Comparison of ENCODE assay signal across 19 cellular contexts in genomic region chr1:12006167-12006921, GRCh38. TPM values are rescaled to one million over a fixed set of nuclear protein-coding genes. Genes with fewer than 3 reads are reported as not detected.
DNase-seq lines count a peak whose midpoint lies in the region; ATAC-seq, FAIRE-seq and TF ChIP-seq lines count a peak whose summit lies in the region.
"Had no signal": no experiment of that assay in that cellular context is flagged by ENCODE, and none has a peak within 500 bp of the region (broad histone marks: within the 10 kb centered on the region; RNA-seq: fewer than 3 reads in every experiment).

No MANE protein-coding gene starts in this region.

- no TSS peak for BruUV-seq in HepG2 (replicated peaks; lab: Mats Ljungman, UMichigan)

- TF ChIP-seq CTCF in HepG2 (CRISPR knock-in tag; IDR thresholded peaks at IDR 0.05) (no peak), right lobe of liver (IDR thresholded peaks at IDR 0.05) (no peak), neural progenitor cell (IDR thresholded peaks at IDR 0.05) (no peak)

- in situ Hi-C loops in HepG2 (cut with HindIII; ENCODE audit: extremely low pct_ligation_motif_present, low pct_unique_long_range_greater_than_20kb), result no loop called here

- H3K4me2 ChIP-seq in HepG2 (ENCODE audit: low read depth, low read length) (no peak overlapping the region), neural progenitor cell (no peak overlapping the region)
- H3K4me2 ChIP-seq: A549 had no signal

- H3K27me3 Mint-ChIP-seq in activated T-helper 2 cell treated with anti-CD3 and anti-CD28 coated beads, Interferon-gamma antibody, Interleukin-2, Interleukin-4, amounts not matched to agents 10 μg/mL and 5 μg/mL and 100 μg/mL, durations not matched to agents 14 hours and 24 hours and 36 hours (ENCODE audit: low read depth), result no peaks in the 10 kb centered on the region
- peaks cover 3% of the 10 kb centered on the region for H3K27me3 Mint-ChIP-seq in neural progenitor cell (ENCODE audit: insufficient read depth, low read depth)

- intact Hi-C loops in HepG2 (cut with micrococcal nuclease; ENCODE audit: unreplicated experiment) (no loop called here), right lobe of liver (cut with DNase I) (no loop called here)
- intact Hi-C loops in activated T-helper 2 cell treated with anti-CD3 and anti-CD28 coated beads, Interferon-gamma antibody, Interleukin-2, Interleukin-4, amounts not matched to agents 10 μg/mL and 5 μg/mL and 100 μg/mL, durations not matched to agents 14 hours and 24 hours and 36 hours (cut with micrococcal nuclease), result no loop called here

- no peak for DNase-seq in HepG2 (ENCODE audit: low spot score)
- no peak for DNase-seq in right lobe of liver
- no peak for DNase-seq in activated T-helper 2 cell treated with anti-CD3 and anti-CD28 coated beads, Interferon-gamma antibody, Interleukin-2, Interleukin-4, amounts not matched to agents 10 μg/mL and 5 μg/mL and 100 μg/mL, durations not matched to agents 14 hours and 24 hours and 36 hours (ENCODE audit: low spot score)
- no peak for DNase-seq in neural progenitor cell (ENCODE audit: low spot score)
- no peak for DNase-seq in stimulated activated CD4-positive, alpha-beta T cell treated with anti-CD3 and anti-CD28 coated beads, Interleukin-2, amount 100 ng/mL, for 24 hours
- DNase-seq in OCI-M2 (lab: John Stamatoyannopoulos, UW; ENCODE audit: unreplicated experiment), result no peak
- DNase-seq in NOMO-1 treated with DMSO at 0.1 percent for 48 hours (lab: John Stamatoyannopoulos, UW; ENCODE audit: unreplicated experiment), result no peak
- DNase-seq: DMS53, HCEC 1CT, KG1, NCI-H1092, NCI-H226, NCI-H526 had no signal

- H3K36me3 Mint-ChIP-seq in activated T-helper 2 cell treated with anti-CD3 and anti-CD28 coated beads, Interferon-gamma antibody, Interleukin-2, Interleukin-4, amounts not matched to agents 10 μg/mL and 5 μg/mL and 100 μg/mL, durations not matched to agents 14 hours and 24 hours and 36 hours (ENCODE audit: low read depth), result peaks cover 96% of the 10 kb centered on the region
- H3K36me3 Mint-ChIP-seq in neural progenitor cell, result peaks cover 52% of the 10 kb centered on the region

- H3K79me2 ChIP-seq in HepG2 (ENCODE audit: insufficient read depth, low read length) (no peaks in the 10 kb centered on the region), neural progenitor cell (ENCODE audit: low read depth) (no peaks in the 10 kb centered on the region)

- H3K36me3 ChIP-seq in HepG2 (replicated peaks in 1 of 2; ENCODE audit: control insufficient read depth in 1 of 2, insufficient read depth in 2 of 2, low read length in 2 of 2), result peaks cover 45 to 80% of the 10 kb centered on the region in 2 experiments
- peaks cover 6 to 85% (median 49%) of the 10 kb centered on the region in 4 donors for H3K36me3 ChIP-seq in right lobe of liver
- H3K36me3 ChIP-seq in neural progenitor cell, result no peaks in the 10 kb centered on the region

- no peak overlapping the region for H3K4me3 ChIP-seq in HepG2 (replicated peaks in 1 of 3; ENCODE audit: insufficient read depth in 1 of 3, low read depth in 2 of 3, low read length in 3 of 3)
- no peak overlapping the region for H3K4me3 ChIP-seq in right lobe of liver
- H3K4me3 ChIP-seq in neural progenitor cell, result no peak overlapping the region
- H3K4me3 ChIP-seq: A549 had no signal

- POLR2A ChIA-PET in HepG2 (lab: Yijun Ruan, JAX), result interaction anchor here (1.1 kb wide), 1 partner anchor 13 kb away, joined by 3 read pairs; the partner anchor contains the start of gene MIIP

- peak overlapping the region; percentile 38 for H3K27ac Mint-ChIP-seq in activated T-helper 2 cell treated with anti-CD3 and anti-CD28 coated beads, Interferon-gamma antibody, Interleukin-2, Interleukin-4, amounts not matched to agents 10 μg/mL and 5 μg/mL and 100 μg/mL, durations not matched to agents 14 hours and 24 hours and 36 hours
- H3K27ac Mint-ChIP-seq in neural progenitor cell, result peak overlapping the region; percentile 91

- H3K9me3 Mint-ChIP-seq in activated T-helper 2 cell treated with anti-CD3 and anti-CD28 coated beads, Interferon-gamma antibody, Interleukin-2, Interleukin-4, amounts not matched to agents 10 μg/mL and 5 μg/mL and 100 μg/mL, durations not matched to agents 14 hours and 24 hours and 36 hours, result no peaks in the 10 kb centered on the region
- no peaks in the 10 kb centered on the region for H3K9me3 Mint-ChIP-seq in neural progenitor cell

- H4K20me1 ChIP-seq in HepG2 (ENCODE audit: insufficient read depth, low read length) (no peaks in the 10 kb centered on the region), neural progenitor cell (ENCODE audit: low read depth) (no peaks in the 10 kb centered on the region)

- H3K4me1 ChIP-seq in HepG2 (ENCODE audit: insufficient read depth, low read length), result no peaks in the 10 kb centered on the region
- H3K4me1 ChIP-seq in right lobe of liver, result no peaks in the 10 kb centered on the region
- H3K4me1 ChIP-seq in neural progenitor cell, result no peaks in the 10 kb centered on the region

- H3K27ac ChIP-seq in HepG2 (ENCODE audit: extremely low read length, insufficient read depth, low read length) (no peak overlapping the region), right lobe of liver (peak overlapping the region in 1 of 3 donors; percentile 33), neural progenitor cell (no peak overlapping the region)
- H3K27ac ChIP-seq: A549, C4-2B, HL-60 had no signal

- no peak for ATAC-seq in HepG2
- ATAC-seq in right lobe of liver, result no peak
- no peak for ATAC-seq in GM21367 (IDR thresholded peaks at IDR 0.05; ENCODE audit: unreplicated experiment)
- ATAC-seq: A549 had no signal

- H2AFZ ChIP-seq in HepG2 (ENCODE audit: low read length), result no peak overlapping the region
- no peak overlapping the region for H2AFZ ChIP-seq in neural progenitor cell (replicated peaks)

- H3K9me3 ChIP-seq in HepG2 (ENCODE audit: low read length) (no peaks in the 10 kb centered on the region), right lobe of liver (no peaks in the 10 kb centered on the region), neural progenitor cell (ENCODE audit: low read depth) (no peaks in the 10 kb centered on the region)
- H3K9me3 ChIP-seq: A549 had no signal

- WGBS in HepG2 (ENCODE audit: low lambda C conversion rate), result 93% methylated on average over 14 of the region's 17 CpGs
- WGBS in right lobe of liver (ENCODE audit: insufficient coverage, low coverage, low lambda C conversion rate, missing lambda C conversion rate), result 76% methylated on average over 11 of the region's 17 CpGs

- no peak overlapping the region for H3K4me3 Mint-ChIP-seq in activated T-helper 2 cell treated with anti-CD3 and anti-CD28 coated beads, Interferon-gamma antibody, Interleukin-2, Interleukin-4, amounts not matched to agents 10 μg/mL and 5 μg/mL and 100 μg/mL, durations not matched to agents 14 hours and 24 hours and 36 hours (ENCODE audit: low read depth)
- H3K4me3 Mint-ChIP-seq in neural progenitor cell, result no peak overlapping the region

- peaks cover 5% of the 10 kb centered on the region for H3F3A ChIP-seq in neural progenitor cell (ENCODE audit: low read depth)

- no peak for TF ChIP-seq RAD21 in HepG2 (CRISPR knock-in tag; IDR thresholded peaks at IDR 0.05)

- CTCF ChIA-PET in HepG2 (lab: Yijun Ruan, JAX; ENCODE audit: low intra/inter-chr PET ratio, low total read pairs), result no interaction called here

- H3K27me3 ChIP-seq in HepG2 (ENCODE audit: control insufficient read depth in 1 of 2, insufficient read depth in 2 of 2, low read length in 2 of 2) (no peaks in the 10 kb centered on the region), right lobe of liver (no peaks in the 10 kb centered on the region), neural progenitor cell (no peaks in the 10 kb centered on the region)

- TF ChIP-seq POLR2A in HepG2 (IDR thresholded peaks at IDR 0.05; ENCODE audit: insufficient read depth in 1 of 2, low read depth in 2 of 2, low read length in 2 of 2) (no peak), right lobe of liver (IDR thresholded peaks at IDR 0.05) (no peak)

- no peak for FAIRE-seq in HepG2 (lab: Jason Lieb, UNC)
- FAIRE-seq: A549 had no signal

- TF ChIP-seq EP300 in HepG2 (IDR thresholded peaks at IDR 0.05; ENCODE audit: low read depth in 2 of 2, low read length in 2 of 2) (no peak), HepG2 (CRISPR knock-in tag; IDR thresholded peaks at IDR 0.05; ENCODE audit: borderline replicate concordance) (no peak)

- peaks cover 5% of the 10 kb centered on the region for H3K4me1 Mint-ChIP-seq in activated T-helper 2 cell treated with anti-CD3 and anti-CD28 coated beads, Interferon-gamma antibody, Interleukin-2, Interleukin-4, amounts not matched to agents 10 μg/mL and 5 μg/mL and 100 μg/mL, durations not matched to agents 14 hours and 24 hours and 36 hours (ENCODE audit: low read depth)
- H3K4me1 Mint-ChIP-seq in neural progenitor cell, result peaks cover 16% of the 10 kb centered on the region

- H3K9ac ChIP-seq in HepG2 (ENCODE audit: insufficient read depth, low read depth, low read length) (no peak overlapping the region), neural progenitor cell (no peak overlapping the region)

RNA-seq across cellular contexts. Expression of gene MIIP, which starts 13.0 kb away (rescaled TPM):
- 23.6 and 35.2 TPM in 2 replicates for total RNA-seq in HepG2 (2016; rRNA removed; fragmentation: Illumina TruSeq; extraction: Trizol)
- total RNA-seq in HepG2 (2016; cell fraction: cytosol; rRNA removed; fragmentation: Illumina TruSeq; extraction: Trizol; ENCODE audit: low read depth), result 52.3 and 57.6 TPM in 2 replicates
- total RNA-seq in HepG2 (2016; cell fraction: insoluble cytoplasmic fraction; rRNA removed; fragmentation: Illumina TruSeq; extraction: Trizol), result 21.8 and 38.2 TPM in 2 replicates
- total RNA-seq in HepG2 (2016; cell fraction: membrane; rRNA removed; fragmentation: Illumina TruSeq; extraction: Trizol), result 42.3 and 49.9 TPM in 2 replicates
- 27.2 and 31.9 TPM in 2 replicates for total RNA-seq in HepG2 (2016; cell fraction: nucleus; rRNA removed; fragmentation: Illumina TruSeq; extraction: Trizol)
- 23.0 and 31.1 TPM in 2 replicates for polyA plus RNA-seq in HepG2 (2011; rRNA removed)
- 11.2 and 20.9 TPM in 2 replicates for polyA plus RNA-seq in HepG2 (2011; cell fraction: cytosol; rRNA removed)
- polyA plus RNA-seq in HepG2 (2011; cell fraction: nucleus; rRNA removed), result 166 and 217 TPM in 2 replicates
- polyA plus RNA-seq in HepG2 (2012), result 9.1 and 20.3 TPM in 2 replicates
- 34.0 and 38.2 TPM in 2 replicates for polyA plus RNA-seq in HepG2 (2016; cell fraction: cytosol; fragmentation: Illumina TruSeq; extraction: Trizol; ENCODE audit: low read depth)
- polyA plus RNA-seq in HepG2 (2016; cell fraction: insoluble cytoplasmic fraction; fragmentation: Illumina TruSeq; extraction: Trizol; ENCODE audit: low read depth), result 17.3 and 17.8 TPM in 2 replicates
- polyA plus RNA-seq in HepG2 (2016; cell fraction: membrane; fragmentation: Illumina TruSeq; extraction: Trizol; ENCODE audit: low read depth), result 27.7 and 34.3 TPM in 2 replicates
- 63.8 and 70.7 TPM in 2 replicates for polyA plus RNA-seq in HepG2 (2016; cell fraction: nucleus; fragmentation: Illumina TruSeq; extraction: Trizol; ENCODE audit: insufficient read depth, low read depth)
- polyA minus RNA-seq in HepG2 (2011; rRNA and poly(A)+ RNA removed; ENCODE audit: low replicate concordance), result 17.1 and 28.4 TPM in 2 replicates
- polyA minus RNA-seq in HepG2 (2011; cell fraction: cytosol; rRNA and poly(A)+ RNA removed), result 6.1 and 8.6 TPM in 2 replicates
- polyA minus RNA-seq in HepG2 (2011; cell fraction: nucleus; rRNA and poly(A)+ RNA removed), result 11.1 and 14.7 TPM in 2 replicates
- total RNA-seq in right lobe of liver, result 10 to 100 TPM in 5 of 6 experiments, 1 to 10 TPM in 1; 7.6 to 19.7 (median 12.1) TPM
- total RNA-seq in activated T-helper 2 cell treated with anti-CD3 and anti-CD28 coated beads, Interferon-gamma antibody, Interleukin-2, Interleukin-4, amounts not matched to agents 10 μg/mL and 5 μg/mL and 100 μg/mL, durations not matched to agents 14 hours and 24 hours and 36 hours, result 85.8 and 91.2 TPM in 2 replicates
- total RNA-seq in neural progenitor cell (ENCODE audit: low replicate concordance), result 26.3 and 83.4 TPM in 2 replicates

RNA-seq across cellular contexts. Expression of gene MFN2, which starts 26.1 kb away (rescaled TPM):
- 60.9 and 76.3 TPM in 2 replicates for total RNA-seq in HepG2 (2016; rRNA removed; fragmentation: Illumina TruSeq; extraction: Trizol)
- 7.7 and 8.0 TPM in 2 replicates for total RNA-seq in HepG2 (2016; cell fraction: cytosol; rRNA removed; fragmentation: Illumina TruSeq; extraction: Trizol; ENCODE audit: low read depth)
- 61.5 and 70.2 TPM in 2 replicates for total RNA-seq in HepG2 (2016; cell fraction: insoluble cytoplasmic fraction; rRNA removed; fragmentation: Illumina TruSeq; extraction: Trizol)
- total RNA-seq in HepG2 (2016; cell fraction: membrane; rRNA removed; fragmentation: Illumina TruSeq; extraction: Trizol), result 31.8 and 32.8 TPM in 2 replicates
- 38.7 and 39.7 TPM in 2 replicates for total RNA-seq in HepG2 (2016; cell fraction: nucleus; rRNA removed; fragmentation: Illumina TruSeq; extraction: Trizol)
- 38.7 and 41.0 TPM in 2 replicates for polyA plus RNA-seq in HepG2 (2011; rRNA removed)
- polyA plus RNA-seq in HepG2 (2011; cell fraction: cytosol; rRNA removed), result 31.7 and 32.9 TPM in 2 replicates
- 49.1 and 52.9 TPM in 2 replicates for polyA plus RNA-seq in HepG2 (2011; cell fraction: nucleus; rRNA removed)
- 42.4 and 55.4 TPM in 2 replicates for polyA plus RNA-seq in HepG2 (2012)
- 4.0 and 4.2 TPM in 2 replicates for polyA plus RNA-seq in HepG2 (2016; cell fraction: cytosol; fragmentation: Illumina TruSeq; extraction: Trizol; ENCODE audit: low read depth)
- polyA plus RNA-seq in HepG2 (2016; cell fraction: insoluble cytoplasmic fraction; fragmentation: Illumina TruSeq; extraction: Trizol; ENCODE audit: low read depth), result 52.2 and 60.5 TPM in 2 replicates
- 14.0 and 14.3 TPM in 2 replicates for polyA plus RNA-seq in HepG2 (2016; cell fraction: membrane; fragmentation: Illumina TruSeq; extraction: Trizol; ENCODE audit: low read depth)
- polyA plus RNA-seq in HepG2 (2016; cell fraction: nucleus; fragmentation: Illumina TruSeq; extraction: Trizol; ENCODE audit: insufficient read depth, low read depth), result 45.1 and 48.2 TPM in 2 replicates
- polyA minus RNA-seq in HepG2 (2011; rRNA and poly(A)+ RNA removed; ENCODE audit: low replicate concordance), result 83.9 and 88.4 TPM in 2 replicates
- polyA minus RNA-seq in HepG2 (2011; cell fraction: cytosol; rRNA and poly(A)+ RNA removed), result 26.6 and 33.4 TPM in 2 replicates
- 22.5 and 40.8 TPM in 2 replicates for polyA minus RNA-seq in HepG2 (2011; cell fraction: nucleus; rRNA and poly(A)+ RNA removed)
- 10 to 100 TPM; 46.2 to 64.0 (median 61.7) TPM for total RNA-seq in right lobe of liver
- 67.9 and 69.5 TPM in 2 replicates for total RNA-seq in activated T-helper 2 cell treated with anti-CD3 and anti-CD28 coated beads, Interferon-gamma antibody, Interleukin-2, Interleukin-4, amounts not matched to agents 10 μg/mL and 5 μg/mL and 100 μg/mL, durations not matched to agents 14 hours and 24 hours and 36 hours
- total RNA-seq in neural progenitor cell (ENCODE audit: low replicate concordance), result 29.6 and 41.9 TPM in 2 replicates

RNA-seq across cellular contexts. Expression of gene TNFRSF8, which starts 56.8 kb away (rescaled TPM):
- total RNA-seq in HepG2 (2016; rRNA removed; fragmentation: Illumina TruSeq; extraction: Trizol) (not detected in 2 replicates), right lobe of liver (under 1 TPM in 5 of 6 experiments, not detected in 1; 0.12 to 0.29 (median 0.19) TPM), neural progenitor cell (ENCODE audit: low replicate concordance) (not detected in 2 replicates)
- not detected in 2 replicates for total RNA-seq in HepG2 (2016; cell fraction: cytosol; rRNA removed; fragmentation: Illumina TruSeq; extraction: Trizol; ENCODE audit: low read depth)
- total RNA-seq in HepG2 (2016; cell fraction: insoluble cytoplasmic fraction; rRNA removed; fragmentation: Illumina TruSeq; extraction: Trizol), result not detected in 2 replicates
- not detected in 2 replicates for total RNA-seq in HepG2 (2016; cell fraction: membrane; rRNA removed; fragmentation: Illumina TruSeq; extraction: Trizol)
- not detected in 2 replicates for total RNA-seq in HepG2 (2016; cell fraction: nucleus; rRNA removed; fragmentation: Illumina TruSeq; extraction: Trizol)
- polyA plus RNA-seq in HepG2 (2011; rRNA removed), result not detected in 2 replicates
- not detected in 2 replicates for polyA plus RNA-seq in HepG2 (2011; cell fraction: cytosol; rRNA removed)
- polyA plus RNA-seq in HepG2 (2011; cell fraction: nucleus; rRNA removed), result not detected in 2 replicates
- not detected in 2 replicates for polyA plus RNA-seq in HepG2 (2012)
- polyA plus RNA-seq in HepG2 (2016; cell fraction: cytosol; fragmentation: Illumina TruSeq; extraction: Trizol; ENCODE audit: low read depth), result not detected in 2 replicates
- polyA plus RNA-seq in HepG2 (2016; cell fraction: insoluble cytoplasmic fraction; fragmentation: Illumina TruSeq; extraction: Trizol; ENCODE audit: low read depth), result not detected in 2 replicates
- polyA plus RNA-seq in HepG2 (2016; cell fraction: membrane; fragmentation: Illumina TruSeq; extraction: Trizol; ENCODE audit: low read depth), result not detected in 2 replicates
- not detected in 2 replicates for polyA plus RNA-seq in HepG2 (2016; cell fraction: nucleus; fragmentation: Illumina TruSeq; extraction: Trizol; ENCODE audit: insufficient read depth, low read depth)
- polyA minus RNA-seq in HepG2 (2011; rRNA and poly(A)+ RNA removed; ENCODE audit: low replicate concordance), result 0.30 TPM in 1 of 2 replicates, not detected in the other
- polyA minus RNA-seq in HepG2 (2011; cell fraction: cytosol; rRNA and poly(A)+ RNA removed), result not detected in 2 replicates
- not detected in 2 replicates for polyA minus RNA-seq in HepG2 (2011; cell fraction: nucleus; rRNA and poly(A)+ RNA removed)
- total RNA-seq in activated T-helper 2 cell treated with anti-CD3 and anti-CD28 coated beads, Interferon-gamma antibody, Interleukin-2, Interleukin-4, amounts not matched to agents 10 μg/mL and 5 μg/mL and 100 μg/mL, durations not matched to agents 14 hours and 24 hours and 36 hours, result 65.0 and 65.5 TPM in 2 replicates
- total RNA-seq: MCF 10A, SK-MEL-5 had no signal

Comparison
In these comparisons a context has a peak if more than half of its experiments do, and no peak if none do; other contexts are left out.
1. RNA of gene TNFRSF8, which starts 56.8 kb away (total RNA-seq): 65.0 to 65.5 TPM in activated T-helper 2 cell treated with anti-CD3 and anti-CD28 coated beads, Interferon-gamma antibody, Interleukin-2, Interleukin-4, amounts not matched to agents 10 μg/mL and 5 μg/mL and 100 μg/mL, durations not matched to agents 14 hours and 24 hours and 36 hours; 0.12 to 0.29 TPM in right lobe of liver, not detected in HepG2 and not detected in neural progenitor cell; every median in the first group is over 10 times any median in the second.